ENCODE assay signal across 16 cellular contexts in genomic region chr1:161171191-161171590, GRCh38. TPM values are rescaled to one million over a fixed set of nuclear protein-coding genes. Genes with fewer than 3 reads are reported as not detected.
DNase-seq lines count a peak whose midpoint lies in the region; ATAC-seq and TF ChIP-seq lines count a peak whose summit lies in the region.
"Had no signal": no experiment of that assay in that cellular context is flagged by ENCODE, and none has a peak within 500 bp of the region (broad histone marks: within the 10 kb centered on the region; RNA-seq: fewer than 3 reads in every experiment).

No MANE protein-coding gene starts in this region.

- no peak overlapping the region for H3K9ac ChIP-seq in H9 (ENCODE audit: extremely low read depth, insufficient read length, low read length)
- H3K9ac ChIP-seq in adipocyte (ENCODE audit: low read length), result peak overlapping the region; percentile 69

- H3K14ac ChIP-seq in H9 (ENCODE audit: insufficient read depth, low read length), result no peak overlapping the region

- no peaks in the 10 kb centered on the region for H3K9me3 Mint-ChIP-seq in H9
- H3K9me3 Mint-ChIP-seq in natural killer cell treated with Interleukin-12 subunit alpha and Interleukin-12 subunit beta and Interleukin-15 and Interleukin-18, amount 100 ng/mL, for 72 hours, result no peaks in the 10 kb centered on the region
- H3K9me3 Mint-ChIP-seq: type B pancreatic cell had no signal

- H3K4me3 ChIP-seq in adipocyte (ENCODE audit: low read length), result no peak overlapping the region

- H2BK15ac ChIP-seq in H9 (ENCODE audit: low read depth, low read length), result no peak overlapping the region

- peaks cover 25 to 70% (median 69%) of the 10 kb centered on the region in 3 experiments; a peak in 6 of 7 replicates for H3K36me3 Mint-ChIP-seq in H9 (ENCODE audit: insufficient read depth in 1 of 3, low read depth in 3 of 3)
- H3K36me3 Mint-ChIP-seq in natural killer cell treated with Interleukin-12 subunit alpha and Interleukin-12 subunit beta and Interleukin-15 and Interleukin-18, amount 100 ng/mL, for 72 hours, result peaks cover 33% of the 10 kb centered on the region

- no peak overlapping the region for H3K27ac ChIP-seq in H9 (ENCODE audit: insufficient read length, low read depth, low read length)
- H3K27ac ChIP-seq: epithelial cell of prostate had no signal

- TF ChIP-seq CTCF in H9 (conservative IDR thresholded peaks at IDR 0.05), result peak; percentile 49; the same call in 2 of the 3 replicates

- H3K79me2 ChIP-seq in H9 (ENCODE audit: insufficient read depth, low read length), result no peaks in the 10 kb centered on the region

- H3K4me2 ChIP-seq in H9 (ENCODE audit: insufficient read depth, insufficient read length, low read length), result no peak overlapping the region

- H3K4ac ChIP-seq in H9 (ENCODE audit: low read depth, low read length), result no peak overlapping the region

- peak overlapping the region in 1 of 3 experiments; percentile 74; a peak in 2 of 7 replicates for H3K27ac Mint-ChIP-seq in H9
- peak overlapping the region; percentile 33 to 58 for H3K27ac Mint-ChIP-seq in natural killer cell treated with Interleukin-12 subunit alpha and Interleukin-12 subunit beta and Interleukin-15 and Interleukin-18, amount 100 ng/mL, for 72 hours
- H3K27ac Mint-ChIP-seq: type B pancreatic cell had no signal

- H3K36me3 ChIP-seq in adipocyte (ENCODE audit: control insufficient read depth, insufficient read depth, low read length, severe bottlenecking), result peaks cover 55% of the 10 kb centered on the region

- no peak overlapping the region for H3K4me3 Mint-ChIP-seq in H9
- H3K4me3 Mint-ChIP-seq in natural killer cell treated with Interleukin-12 subunit alpha and Interleukin-12 subunit beta and Interleukin-15 and Interleukin-18, amount 100 ng/mL, for 72 hours, result no peak overlapping the region
- H3K4me3 Mint-ChIP-seq: type B pancreatic cell had no signal

- H2AFZ ChIP-seq in H9 (ENCODE audit: low read length), result no peak overlapping the region

- no peaks in the 10 kb centered on the region for H4K20me1 ChIP-seq in H9 (ENCODE audit: control insufficient read depth, insufficient read depth, insufficient read length)

- no peaks in the 10 kb centered on the region for H3K4me1 ChIP-seq in H9 (ENCODE audit: insufficient read depth, low read length)
- peaks cover 37% of the 10 kb centered on the region for H3K4me1 ChIP-seq in adipocyte (ENCODE audit: control insufficient read depth, insufficient read depth, low read length)

- no peak overlapping the region for H4K5ac ChIP-seq in H9 (ENCODE audit: insufficient read length, low read depth, low read length)

- DNase-seq in DMS 273 (lab: John Stamatoyannopoulos, UW; ENCODE audit: unreplicated experiment) (peak; percentile 43), DMS 273 treated with DMSO at 0.1 percent for 48 hours (lab: John Stamatoyannopoulos, UW) (no peak), H9 (no peak), adipocyte (ENCODE audit: low read depth) (no peak), kidney glomerular epithelial cell (lab: John Stamatoyannopoulos, UW) (no peak)
- no peak for DNase-seq in natural killer cell treated with Interleukin-12 subunit alpha and Interleukin-12 subunit beta and Interleukin-15 and Interleukin-18, amount 100 ng/mL, for 72 hours (ENCODE audit: low spot score)
- no peak for DNase-seq in activated effector memory CD4-positive, alpha-beta T cell treated with Interleukin-2 at 50 U/mL for 16 hours
- DNase-seq: 8988T; activated CD4-positive, CD25-positive, alpha-beta regulatory T cell; activated T-cell treated with anti-CD3 and anti-CD28 coated beads, Interleukin-2, amount 50 U/mL, for 48 hours; central memory CD4-positive, alpha-beta T cell; NCI-H1930; NK-92 treated with Interleukin-12 subunit alpha and Interleukin-12 subunit beta, amount 100 ng/mL, for 24 hours had no signal

- H3K56ac ChIP-seq in H9 (ENCODE audit: insufficient read length, low read depth, low read length), result no peak overlapping the region

- no peak overlapping the region for H4K8ac ChIP-seq in H9 (replicated peaks; ENCODE audit: insufficient read length, low read depth, low read length)

- no peak overlapping the region for H2BK12ac ChIP-seq in H9 (ENCODE audit: insufficient read length, low read depth, low read length)

- H3K4me1 Mint-ChIP-seq in H9, result peaks cover 11 to 18% of the 10 kb centered on the region in 2 experiments
- peaks cover 44 to 56% of the 10 kb centered on the region in 2 donors for H3K4me1 Mint-ChIP-seq in natural killer cell treated with Interleukin-12 subunit alpha and Interleukin-12 subunit beta and Interleukin-15 and Interleukin-18, amount 100 ng/mL, for 72 hours (ENCODE audit: low read depth in 2 of 2)

- H3K27me3 Mint-ChIP-seq in H9 (ENCODE audit: low read depth), result no peaks in the 10 kb centered on the region; the same call in 1 of the 2 replicates
- no peaks in the 10 kb centered on the region for H3K27me3 Mint-ChIP-seq in natural killer cell treated with Interleukin-12 subunit alpha and Interleukin-12 subunit beta and Interleukin-15 and Interleukin-18, amount 100 ng/mL, for 72 hours
- H3K27me3 Mint-ChIP-seq: type B pancreatic cell had no signal

- H4K91ac ChIP-seq in H9 (ENCODE audit: insufficient read length, low read depth, low read length), result no peak overlapping the region

- no peak overlapping the region for H2BK5ac ChIP-seq in H9 (ENCODE audit: insufficient read length, low read length)

- H2BK120ac ChIP-seq in H9 (ENCODE audit: low read depth, low read length, poor library complexity, severe bottlenecking), result no peak overlapping the region

- H3T11ph ChIP-seq in H9 (ENCODE audit: low read length), result no peak overlapping the region

- no peak overlapping the region for H3K18ac ChIP-seq in H9 (ENCODE audit: insufficient read length, low read depth, low read length)

- H2AK5ac ChIP-seq in H9 (ENCODE audit: insufficient read length, low read length), result no peak overlapping the region

- H3K23me2 ChIP-seq in H9 (ENCODE audit: insufficient read length, low read depth, low read length, poor library complexity, severe bottlenecking), result peaks cover 5% of the 10 kb centered on the region

- no peak overlapping the region for H3K23ac ChIP-seq in H9 (ENCODE audit: insufficient read length, low read depth, low read length)

- H3K9me3 ChIP-seq in H9 (ENCODE audit: control insufficient read depth, low read depth, low read length) (no peaks in the 10 kb centered on the region), adipocyte (ENCODE audit: control insufficient read depth, low read length) (no peaks in the 10 kb centered on the region)

- no peaks in the 10 kb centered on the region for H3K79me1 ChIP-seq in H9 (ENCODE audit: insufficient read depth, low read depth, low read length, poor library complexity, severe bottlenecking)

- no peak for ATAC-seq in natural killer cell treated with Interleukin-12 subunit alpha and Interleukin-12 subunit beta and Interleukin-15 and Interleukin-18, amount 100 ng/mL, for 72 hours
- no peak for ATAC-seq in HG02973 (IDR thresholded peaks at IDR 0.05; ENCODE audit: unreplicated experiment)

- no peak overlapping the region for H2BK20ac ChIP-seq in H9 (ENCODE audit: low read depth, low read length, poor library complexity, severe bottlenecking)

- WGBS in H9 (ENCODE audit: extremely low coverage, insufficient read length, low lambda C conversion rate), result no CpG with 5 or more reads among the region's 5 CpGs

- H3K27me3 ChIP-seq in H9 (ENCODE audit: insufficient read depth, low read length), result no peaks in the 10 kb centered on the region
- no peaks in the 10 kb centered on the region for H3K27me3 ChIP-seq in adipocyte (replicated peaks; ENCODE audit: control insufficient read depth, insufficient read depth, low read length)

RNA-seq across cellular contexts. Expression of gene PPOX, which starts 5.0 kb away (rescaled TPM):
- total RNA-seq in H9 (2021), result 33.4 and 39.8 TPM in 2 replicates
- 10 to 100 TPM; 25.7 to 30.3 TPM for total RNA-seq in natural killer cell treated with Interleukin-12 subunit alpha and Interleukin-12 subunit beta and Interleukin-15 and Interleukin-18, amount 100 ng/mL, for 72 hours

RNA-seq across cellular contexts. Expression of gene B4GALT3, which starts 6.1 kb away (rescaled TPM):
- 31.8 and 33.1 TPM in 2 replicates for total RNA-seq in H9 (2021)
- total RNA-seq in natural killer cell treated with Interleukin-12 subunit alpha and Interleukin-12 subunit beta and Interleukin-15 and Interleukin-18, amount 100 ng/mL, for 72 hours, result 10 to 100 TPM; 61.7 to 75.0 TPM

RNA-seq across cellular contexts. Expression of gene USP21, which starts 11.9 kb away (rescaled TPM):
- 17.9 and 18.4 TPM in 2 replicates for total RNA-seq in H9 (2021)
- 10 to 100 TPM; 21.2 to 29.0 TPM for total RNA-seq in natural killer cell treated with Interleukin-12 subunit alpha and Interleukin-12 subunit beta and Interleukin-15 and Interleukin-18, amount 100 ng/mL, for 72 hours

RNA-seq across cellular contexts. Expression of gene UFC1, which starts 17.4 kb away (rescaled TPM):
- total RNA-seq in H9 (2021), result 93.4 and 93.5 TPM in 2 replicates
- 100 to 1,000 TPM; 100 to 114 TPM for total RNA-seq in natural killer cell treated with Interleukin-12 subunit alpha and Interleukin-12 subunit beta and Interleukin-15 and Interleukin-18, amount 100 ng/mL, for 72 hours

RNA-seq across cellular contexts. Expression of gene ADAMTS4, which starts 27.7 kb away (rescaled TPM):
- 7.0 and 9.1 TPM in 2 replicates for total RNA-seq in H9 (2021)
- total RNA-seq in natural killer cell treated with Interleukin-12 subunit alpha and Interleukin-12 subunit beta and Interleukin-15 and Interleukin-18, amount 100 ng/mL, for 72 hours, result under 1 TPM; 0.43 to 0.89 TPM
